In genomic region chr17:58082870-58083490, GRCh38 we compare ENCODE assay signal across 1 cellular context.
TF ChIP-seq lines count a peak whose summit lies in the region.

TSS of gene DYNLL2 (plus strand) at chr17:58083419. CDS start at chr17:58087091, 3,672 bp downstream.

TF ChIP-seq in HepG2, 621 proteins besides CTCF, POLR2A, EP300 and RAD21 (continued from another document and continues in another):
- TF ChIP-seq GATA4 (IDR thresholded peaks at IDR 0.05; ENCODE audit: borderline replicate concordance, low read depth), result 0 out of 2 replicates have a peak, but pooled peaks have one; percentile 9
- TF ChIP-seq TFDP2 (CRISPR knock-in tag; IDR thresholded peaks at IDR 0.05), result peak; percentile 61; the same call in 1 of the 2 replicates
- TF ChIP-seq ZNF790 (CRISPR knock-in tag; IDR thresholded peaks at IDR 0.05; ENCODE audit: borderline replicate concordance), result no peak
- TF ChIP-seq ZMYM2 (CRISPR knock-in tag; IDR thresholded peaks at IDR 0.05), result no peak
- TF ChIP-seq AGO1 (IDR thresholded peaks at IDR 0.05; ENCODE audit: low read depth, low read length, poor library complexity, severe bottlenecking), result no peak
- TF ChIP-seq SIX4 (CRISPR knock-in tag; IDR thresholded peaks at IDR 0.05), result no peak
- no peak for TF ChIP-seq RAD51 (IDR thresholded peaks at IDR 0.05; ENCODE audit: borderline replicate concordance)
- 0 out of 2 replicates have a peak, but pooled peaks have one; percentile 47 for TF ChIP-seq ZNF446 (CRISPR knock-in tag; IDR thresholded peaks at IDR 0.05)
- 0 out of 2 replicates have a peak, but pooled peaks have one; percentile 55 for TF ChIP-seq SNAPC5 (CRISPR knock-in tag; IDR thresholded peaks at IDR 0.05; ENCODE audit: borderline replicate concordance)
- no peak for TF ChIP-seq ZFAT (CRISPR knock-in tag; conservative IDR thresholded peaks at IDR 0.05)
- TF ChIP-seq TSC22D2 (CRISPR knock-in tag; IDR thresholded peaks at IDR 0.05; ENCODE audit: borderline replicate concordance), result no peak
- no peak for TF ChIP-seq IRF9 (CRISPR knock-in tag; IDR thresholded peaks at IDR 0.05; ENCODE audit: borderline replicate concordance)
- no peak for TF ChIP-seq UBTF (CRISPR knock-in tag; IDR thresholded peaks at IDR 0.05)
- no peak; the same call in 1 of the 2 replicates for TF ChIP-seq SP4 (CRISPR knock-in tag; IDR thresholded peaks at IDR 0.05)
- TF ChIP-seq CAMTA2 (CRISPR knock-in tag; IDR thresholded peaks at IDR 0.05; ENCODE audit: borderline replicate concordance), result no peak; the same call in 1 of the 2 replicates
- TF ChIP-seq ZBTB14 (CRISPR knock-in tag; IDR thresholded peaks at IDR 0.05), result peak; percentile 62; the same call in 1 of the 2 replicates
- TF ChIP-seq FOXJ3 (CRISPR knock-in tag; IDR thresholded peaks at IDR 0.05; ENCODE audit: borderline replicate concordance), result no peak
- TF ChIP-seq ZFP90 (CRISPR knock-in tag; IDR thresholded peaks at IDR 0.05; ENCODE audit: borderline replicate concordance), result peak; percentile 16; the same call in 1 of the 2 replicates
- no peak for TF ChIP-seq CBX5 (CRISPR knock-in tag; IDR thresholded peaks at IDR 0.05; ENCODE audit: borderline replicate concordance)
- TF ChIP-seq ZNF644 (CRISPR knock-in tag; IDR thresholded peaks at IDR 0.05; ENCODE audit: low read depth), result no peak
- TF ChIP-seq ZNF776 (CRISPR knock-in tag; IDR thresholded peaks at IDR 0.05), result no peak
- no peak for TF ChIP-seq ZNF639 (CRISPR knock-in tag; conservative IDR thresholded peaks at IDR 0.05)
- no peak for TF ChIP-seq ZNF18 (CRISPR knock-in tag; IDR thresholded peaks at IDR 0.05; ENCODE audit: insufficient replicate concordance)
- TF ChIP-seq KDM4B (CRISPR knock-in tag; IDR thresholded peaks at IDR 0.05), result no peak
- TF ChIP-seq DR1 (CRISPR knock-in tag; IDR thresholded peaks at IDR 0.05), result no peak
- no peak for TF ChIP-seq ZNF407 (CRISPR knock-in tag; IDR thresholded peaks at IDR 0.05; ENCODE audit: not compliant biosample characterization)
- TF ChIP-seq ZNF33A (CRISPR knock-in tag; IDR thresholded peaks at IDR 0.05; ENCODE audit: borderline replicate concordance), result no peak
- no peak for TF ChIP-seq ZBTB21 (CRISPR knock-in tag; IDR thresholded peaks at IDR 0.05)
- no peak for TF ChIP-seq RNF219 (CRISPR knock-in tag; IDR thresholded peaks at IDR 0.05)
- TF ChIP-seq SRSF9 (IDR thresholded peaks at IDR 0.05; ENCODE audit: borderline replicate concordance, insufficient read depth, low read depth, low read length, poor library complexity, severe bottlenecking), result no peak
- no peak for TF ChIP-seq ZSCAN21 (CRISPR knock-in tag; IDR thresholded peaks at IDR 0.05; ENCODE audit: borderline replicate concordance)
- no peak for TF ChIP-seq KDM5B (CRISPR knock-in tag; IDR thresholded peaks at IDR 0.05; ENCODE audit: borderline replicate concordance)
- TF ChIP-seq CHCHD3 (CRISPR knock-in tag; IDR thresholded peaks at IDR 0.05), result no peak
- TF ChIP-seq MIXL1 (CRISPR knock-in tag; IDR thresholded peaks at IDR 0.05), result no peak
- peak; percentile 81 for TF ChIP-seq ELF3 (CRISPR knock-in tag; IDR thresholded peaks at IDR 0.05)
- no peak for TF ChIP-seq ZNF839 (CRISPR knock-in tag; IDR thresholded peaks at IDR 0.05; ENCODE audit: borderline replicate concordance)
- no peak for TF ChIP-seq ZNF468 (CRISPR knock-in tag; IDR thresholded peaks at IDR 0.05)
- no peak for TF ChIP-seq ZNF784 (CRISPR knock-in tag; IDR thresholded peaks at IDR 0.05; ENCODE audit: borderline replicate concordance)
- TF ChIP-seq ZSCAN20 (CRISPR knock-in tag; IDR thresholded peaks at IDR 0.05; ENCODE audit: borderline replicate concordance), result no peak
- no peak for TF ChIP-seq ZFP37 (CRISPR knock-in tag; IDR thresholded peaks at IDR 0.05; ENCODE audit: borderline replicate concordance)
- TF ChIP-seq CBX1 (IDR thresholded peaks at IDR 0.05; ENCODE audit: low read depth), result no peak
